In the genomic region with DNA sequence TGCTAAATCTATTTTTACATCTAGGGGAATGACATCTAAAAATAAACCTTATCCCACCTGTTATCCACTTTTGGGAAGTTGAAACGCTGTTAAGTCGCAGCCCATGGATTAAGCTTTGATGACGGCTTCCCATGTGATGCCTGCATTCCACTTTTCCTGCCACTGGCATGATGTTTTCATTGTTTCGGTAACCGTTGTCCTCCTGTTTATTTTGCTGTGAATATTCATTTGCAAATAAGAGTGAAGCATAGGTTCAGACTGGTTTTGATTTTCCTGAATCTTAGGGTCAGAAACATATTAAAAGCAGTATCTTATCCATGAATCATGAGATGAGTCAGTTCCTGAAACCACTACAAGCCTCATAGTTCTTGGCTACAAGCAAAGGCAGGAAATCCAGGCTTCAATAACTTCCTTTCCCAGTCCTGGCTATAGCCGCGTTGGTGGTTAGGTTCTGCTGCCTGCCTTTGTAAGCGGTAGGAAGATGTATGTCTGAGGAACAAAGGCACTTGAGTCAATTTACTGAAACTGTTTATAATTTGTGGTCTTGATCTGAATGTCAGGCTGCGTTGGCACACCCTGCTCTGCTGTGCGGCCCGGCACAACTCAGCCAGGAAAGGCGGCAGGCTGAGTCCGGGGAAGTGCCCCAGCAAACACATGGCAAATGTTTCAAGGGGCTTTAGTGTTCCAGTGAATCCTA, we compare ENCODE assay signal across 1 cellular context.
A peak's percentile ranks its signal among the peaks of the same experiment; 100 is the strongest.
TF ChIP-seq lines count a peak whose summit lies in the region.

No MANE protein-coding gene starts in this region.

TF ChIP-seq in K562, 482 proteins besides CTCF, POLR2A, EP300 and RAD21 (continued from another document):
- TF ChIP-seq, protein P1, sequence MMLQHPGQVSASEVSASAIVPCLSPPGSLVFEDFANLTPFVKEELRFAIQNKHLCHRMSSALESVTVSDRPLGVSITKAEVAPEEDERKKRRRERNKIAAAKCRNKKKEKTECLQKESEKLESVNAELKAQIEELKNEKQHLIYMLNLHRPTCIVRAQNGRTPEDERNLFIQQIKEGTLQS (IDR thresholded peaks at IDR 0.05), result peak; percentile 60
- TF ChIP-seq, protein P1 (CRISPR knock-in tag; conservative IDR thresholded peaks at IDR 0.05), result no peak
- peak; percentile 85 for TF ChIP-seq JUND (IDR thresholded peaks at IDR 0.05; ENCODE audit: borderline replicate concordance, low read depth, low read length)
- peak; percentile 77; the same call in 2 of the 3 replicates for TF ChIP-seq JUND (tag; IDR thresholded peaks at IDR 0.05; ENCODE audit: borderline replicate concordance, low read depth, low read length)
- TF ChIP-seq, protein P2, sequence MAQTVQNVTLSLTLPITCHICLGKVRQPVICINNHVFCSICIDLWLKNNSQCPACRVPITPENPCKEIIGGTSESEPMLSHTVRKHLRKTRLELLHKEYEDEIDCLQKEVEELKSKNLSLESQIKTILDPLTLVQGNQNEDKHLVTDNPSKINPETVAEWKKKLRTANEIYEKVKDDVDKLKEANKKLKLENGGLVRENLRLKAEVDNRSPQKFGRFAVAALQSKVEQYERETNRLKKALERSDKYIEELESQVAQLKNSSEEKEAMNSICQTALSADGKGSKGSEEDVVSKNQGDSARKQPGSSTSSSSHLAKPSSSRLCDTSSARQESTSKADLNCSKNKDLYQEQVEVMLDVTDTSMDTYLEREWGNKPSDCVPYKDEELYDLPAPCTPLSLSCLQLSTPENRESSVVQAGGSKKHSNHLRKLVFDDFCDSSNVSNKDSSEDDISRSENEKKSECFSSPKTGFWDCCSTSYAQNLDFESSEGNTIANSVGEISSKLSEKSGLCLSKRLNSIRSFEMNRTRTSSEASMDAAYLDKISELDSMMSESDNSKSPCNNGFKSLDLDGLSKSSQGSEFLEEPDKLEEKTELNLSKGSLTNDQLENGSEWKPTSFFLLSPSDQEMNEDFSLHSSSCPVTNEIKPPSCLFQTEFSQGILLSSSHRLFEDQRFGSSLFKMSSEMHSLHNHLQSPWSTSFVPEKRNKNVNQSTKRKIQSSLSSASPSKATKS (CRISPR knock-in tag; IDR thresholded peaks at IDR 0.05), result no peak
- peak; percentile 42; the same call in 1 of the 2 replicates for TF ChIP-seq DPF2 (IDR thresholded peaks at IDR 0.05)
- 0 out of 2 replicates have a peak, but pooled peaks have one; percentile 22 for TF ChIP-seq KAT7 (CRISPR knock-in tag; IDR thresholded peaks at IDR 0.05; ENCODE audit: borderline replicate concordance)
- TF ChIP-seq ARID1B (IDR thresholded peaks at IDR 0.05), result peak; percentile 57
- peak; percentile 66 for TF ChIP-seq SMARCE1 (IDR thresholded peaks at IDR 0.05)
- peak in 1 of 2 experiments; percentile 48; a peak in 1 of 4 replicates for TF ChIP-seq RCOR1 (IDR thresholded peaks at IDR 0.05; ENCODE audit: borderline replicate concordance in 1 of 2, low read depth in 2 of 2, low read length in 2 of 2)
- TF ChIP-seq, protein P3, sequence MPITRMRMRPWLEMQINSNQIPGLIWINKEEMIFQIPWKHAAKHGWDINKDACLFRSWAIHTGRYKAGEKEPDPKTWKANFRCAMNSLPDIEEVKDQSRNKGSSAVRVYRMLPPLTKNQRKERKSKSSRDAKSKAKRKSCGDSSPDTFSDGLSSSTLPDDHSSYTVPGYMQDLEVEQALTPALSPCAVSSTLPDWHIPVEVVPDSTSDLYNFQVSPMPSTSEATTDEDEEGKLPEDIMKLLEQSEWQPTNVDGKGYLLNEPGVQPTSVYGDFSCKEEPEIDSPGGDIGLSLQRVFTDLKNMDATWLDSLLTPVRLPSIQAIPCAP (CRISPR knock-in tag; IDR thresholded peaks at IDR 0.05; ENCODE audit: borderline replicate concordance), result no peak
